11 cellular contexts compared by ENCODE assay signal in genomic region chr10:48671914-48672595, GRCh38. TPM values are rescaled to one million over a fixed set of nuclear protein-coding genes. Genes with fewer than 3 reads are reported as not detected.
DNase-seq lines count a peak whose midpoint lies in the region; ATAC-seq and TF ChIP-seq lines count a peak whose summit lies in the region.
"Had no signal": no experiment of that assay in that cellular context is flagged by ENCODE, and none has a peak within 500 bp of the region (broad histone marks: within the 10 kb centered on the region; RNA-seq: fewer than 3 reads in every experiment).

No MANE protein-coding gene starts in this region.

- peak; percentile 41 for ATAC-seq in GM21786 (IDR thresholded peaks at IDR 0.05; ENCODE audit: unreplicated experiment)
- ATAC-seq in HG03520 (IDR thresholded peaks at IDR 0.05; ENCODE audit: unreplicated experiment): peak; percentile 31
- ATAC-seq in sciatic nerve: peak; percentile 24
- no peak for ATAC-seq in activated CD8-positive, alpha-beta T cell treated with anti-CD3 and anti-CD28 coated beads, Interleukin-2, amount 10 ng/mL, durations not matched to agents 7 days and 5 days

- H3K27ac Mint-ChIP-seq in HFFc6: no peak overlapping the region
- H3K27ac Mint-ChIP-seq in activated CD8-positive, alpha-beta T cell treated with anti-CD3 and anti-CD28 coated beads, Interleukin-2, amount 10 ng/mL, durations not matched to agents 7 days and 5 days: no peak overlapping the region

- intact Hi-C loops in sciatic nerve (cut with DNase I): no loop called here

- no peaks in the 10 kb centered on the region for H3K4me1 Mint-ChIP-seq in HFFc6 (ENCODE audit: low read depth)
- no peaks in the 10 kb centered on the region for H3K4me1 Mint-ChIP-seq in activated CD8-positive, alpha-beta T cell treated with anti-CD3 and anti-CD28 coated beads, Interleukin-2, amount 10 ng/mL, durations not matched to agents 7 days and 5 days (ENCODE audit: low read depth)

- no peaks in the 10 kb centered on the region for H3K9me3 Mint-ChIP-seq in HFFc6
- H3K9me3 Mint-ChIP-seq in activated CD8-positive, alpha-beta T cell treated with anti-CD3 and anti-CD28 coated beads, Interleukin-2, amount 10 ng/mL, durations not matched to agents 7 days and 5 days (ENCODE audit: insufficient read depth): no peaks in the 10 kb centered on the region

- POLR2A ChIA-PET in activated CD8-positive, alpha-beta T cell treated with anti-CD3 and anti-CD28 coated beads, Interleukin-2, amount 10 ng/mL, durations not matched to agents 7 days and 5 days (lab: Charles Lee): no interaction called here

- TF ChIP-seq POLR2A in GM18526 (IDR thresholded peaks at IDR 0.05; ENCODE audit: extremely low read depth, insufficient read length): peak; percentile 74

- peaks cover 28% of the 10 kb centered on the region for H3K27me3 Mint-ChIP-seq in HFFc6 (ENCODE audit: insufficient read depth)
- no peaks in the 10 kb centered on the region for H3K27me3 Mint-ChIP-seq in activated CD8-positive, alpha-beta T cell treated with anti-CD3 and anti-CD28 coated beads, Interleukin-2, amount 10 ng/mL, durations not matched to agents 7 days and 5 days (ENCODE audit: low read depth)

- no peaks in the 10 kb centered on the region for H3K36me3 Mint-ChIP-seq in HFFc6 (ENCODE audit: low read depth)
- H3K36me3 Mint-ChIP-seq in activated CD8-positive, alpha-beta T cell treated with anti-CD3 and anti-CD28 coated beads, Interleukin-2, amount 10 ng/mL, durations not matched to agents 7 days and 5 days (ENCODE audit: low read depth): no peaks in the 10 kb centered on the region

- H3K4me3 Mint-ChIP-seq in HFFc6: no peak overlapping the region
- no peak overlapping the region for H3K4me3 Mint-ChIP-seq in activated CD8-positive, alpha-beta T cell treated with anti-CD3 and anti-CD28 coated beads, Interleukin-2, amount 10 ng/mL, durations not matched to agents 7 days and 5 days

- DNase-seq in sciatic nerve (ENCODE audit: low spot score) (no peak), HFFc6 (no peak), epidermal melanocyte (ENCODE audit: insufficient read length, low spot score) (no peak), GM03348 (ENCODE audit: low spot score) (no peak)
- no peak for DNase-seq in activated CD8-positive, alpha-beta T cell treated with anti-CD3 and anti-CD28 coated beads, Interleukin-2, amount 10 ng/mL, durations not matched to agents 7 days and 5 days
- DNase-seq: anterior cingulate cortex, NCI-H1092, occipital lobe had no signal

- no peak for TF ChIP-seq CTCF in HFFc6 (IDR thresholded peaks at IDR 0.05)

- CTCF ChIA-PET in activated CD8-positive, alpha-beta T cell treated with anti-CD3 and anti-CD28 coated beads, Interleukin-2, amount 10 ng/mL, durations not matched to agents 7 days and 5 days (lab: Charles Lee): interaction anchor here (0.7 kb wide), 1 partner anchor 14 kb away, joined by 3 read pairs; no protein-coding TSS in a partner anchor

RNA-seq across cellular contexts. Expression of gene WDFY4, which starts 12.6 kb away (rescaled TPM):
- total RNA-seq in sciatic nerve: 8.6 TPM
- total RNA-seq in HFFc6 (2021; fragmentation: NEBNext Ultra II Directional; extraction: Animal tissue kit (Norgen Biotek cat#: 25700)): not detected
- total RNA-seq in activated CD8-positive, alpha-beta T cell treated with anti-CD3 and anti-CD28 coated beads, Interleukin-2, amount 10 ng/mL, durations not matched to agents 7 days and 5 days: under 1 TPM; 0.16 to 0.37 TPM
